ENCODE assay signal across 19 cellular contexts in the genomic region with DNA sequence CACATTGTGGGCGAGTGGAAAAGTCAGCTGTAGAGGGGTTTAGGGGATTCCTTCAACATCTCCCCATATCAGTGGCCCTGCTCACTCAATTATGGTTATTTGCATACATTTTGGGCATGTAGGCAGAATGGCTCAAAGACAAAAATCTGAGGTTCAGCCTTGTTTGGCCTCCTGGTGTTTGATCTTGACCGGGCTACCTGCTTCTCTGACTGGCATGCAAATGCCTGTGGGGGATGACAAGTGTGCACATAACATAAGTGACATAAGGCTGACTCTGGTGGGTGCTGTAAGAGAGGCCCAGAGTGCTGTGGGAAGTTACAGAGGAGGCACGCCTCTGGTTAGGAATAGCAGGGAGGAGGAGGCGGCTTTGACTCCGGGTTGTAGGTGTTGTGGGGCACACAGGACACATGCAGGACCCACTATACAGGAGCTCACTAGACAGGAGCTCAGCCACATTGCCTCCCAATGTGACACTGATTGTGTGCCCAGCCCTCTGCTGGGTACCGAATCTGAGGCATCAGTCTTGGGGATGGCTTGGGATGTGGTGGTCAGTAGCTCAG. TPM values are rescaled to one million over a fixed set of nuclear protein-coding genes. Genes with fewer than 3 reads are reported as not detected.
"Had no signal": no experiment of that assay in that cellular context is flagged by ENCODE, and none has a peak within 500 bp of the region (broad histone marks: within the 10 kb centered on the region; RNA-seq: fewer than 3 reads in every experiment).

No MANE protein-coding gene starts in this region.

- H3K27ac Mint-ChIP-seq: activated naive CD4-positive, alpha-beta T cell treated with anti-CD3 and anti-CD28 coated beads, Interleukin-2, amount 50 U/mL, for 24 hours had no signal

- DNase-seq: activated CD4-positive, alpha-beta T cell treated with anti-CD3 and anti-CD28 coated beads for 4 hours; activated CD8-positive, alpha-beta T cell treated with anti-CD3 and anti-CD28 coated beads for 36 hours; caudate nucleus; effector CD8-positive, alpha-beta T cell; heart left ventricle; left colon; naive B cell; small intestine; T-helper 9 cell; trophoblast cell had no signal

- H3K36me3 ChIP-seq: right atrium auricular region had no signal

- H3K27me3 Mint-ChIP-seq: activated CD8-positive, alpha-beta T cell treated with anti-CD3 and anti-CD28 coated beads for 36 hours; activated naive CD4-positive, alpha-beta T cell treated with anti-CD3 and anti-CD28 coated beads, Interleukin-2, amount 50 U/mL, for 24 hours; naive B cell had no signal

- H3K36me3 Mint-ChIP-seq: naive B cell had no signal

- H3K27me3 ChIP-seq: heart left ventricle, neutrophil, right atrium auricular region had no signal

- H3K9me3 Mint-ChIP-seq: activated CD8-positive, alpha-beta T cell treated with anti-CD3 and anti-CD28 coated beads for 36 hours; activated naive CD4-positive, alpha-beta T cell treated with anti-CD3 and anti-CD28 coated beads, Interleukin-2, amount 50 U/mL, for 24 hours; activated T-helper 2 cell treated with anti-CD3 and anti-CD28 coated beads, Interferon-gamma antibody, Interleukin-2, Interleukin-4, amounts not matched to agents 10 μg/mL and 5 μg/mL and 100 μg/mL, durations not matched to agents 14 hours and 24 hours and 36 hours; naive B cell had no signal

- ATAC-seq: activated CD8-positive, alpha-beta T cell treated with anti-CD3 and anti-CD28 coated beads for 36 hours; heart left ventricle; left colon had no signal

- H3K4me3 ChIP-seq: coronary artery, heart left ventricle, lung, right atrium auricular region had no signal

- H3K27ac ChIP-seq: coronary artery, heart left ventricle, neutrophil, right atrium auricular region, VCaP had no signal

- H3K9me3 ChIP-seq: heart left ventricle, neutrophil, right atrium auricular region had no signal

- H3K4me3 Mint-ChIP-seq: activated CD8-positive, alpha-beta T cell treated with anti-CD3 and anti-CD28 coated beads for 36 hours; activated naive CD4-positive, alpha-beta T cell treated with anti-CD3 and anti-CD28 coated beads, Interleukin-2, amount 50 U/mL, for 24 hours; naive B cell had no signal

RNA-seq across cellular contexts. Expression of a gene that starts 29.4 kb away (rescaled TPM):
- total RNA-seq: activated CD8-positive, alpha-beta T cell treated with anti-CD3 and anti-CD28 coated beads for 36 hours; activated T-helper 2 cell treated with anti-CD3 and anti-CD28 coated beads, Interferon-gamma antibody, Interleukin-2, Interleukin-4, amounts not matched to agents 10 μg/mL and 5 μg/mL and 100 μg/mL, durations not matched to agents 14 hours and 24 hours and 36 hours; fibroblast of lung; frontal cortex; heart left ventricle; left colon; right atrium auricular region had no signal

RNA-seq across cellular contexts. Expression of a gene that starts 31.1 kb away (rescaled TPM):
- total RNA-seq: fibroblast of lung had no signal
